Comparison of ENCODE assay signal across 8 cellular contexts in the genomic region with DNA sequence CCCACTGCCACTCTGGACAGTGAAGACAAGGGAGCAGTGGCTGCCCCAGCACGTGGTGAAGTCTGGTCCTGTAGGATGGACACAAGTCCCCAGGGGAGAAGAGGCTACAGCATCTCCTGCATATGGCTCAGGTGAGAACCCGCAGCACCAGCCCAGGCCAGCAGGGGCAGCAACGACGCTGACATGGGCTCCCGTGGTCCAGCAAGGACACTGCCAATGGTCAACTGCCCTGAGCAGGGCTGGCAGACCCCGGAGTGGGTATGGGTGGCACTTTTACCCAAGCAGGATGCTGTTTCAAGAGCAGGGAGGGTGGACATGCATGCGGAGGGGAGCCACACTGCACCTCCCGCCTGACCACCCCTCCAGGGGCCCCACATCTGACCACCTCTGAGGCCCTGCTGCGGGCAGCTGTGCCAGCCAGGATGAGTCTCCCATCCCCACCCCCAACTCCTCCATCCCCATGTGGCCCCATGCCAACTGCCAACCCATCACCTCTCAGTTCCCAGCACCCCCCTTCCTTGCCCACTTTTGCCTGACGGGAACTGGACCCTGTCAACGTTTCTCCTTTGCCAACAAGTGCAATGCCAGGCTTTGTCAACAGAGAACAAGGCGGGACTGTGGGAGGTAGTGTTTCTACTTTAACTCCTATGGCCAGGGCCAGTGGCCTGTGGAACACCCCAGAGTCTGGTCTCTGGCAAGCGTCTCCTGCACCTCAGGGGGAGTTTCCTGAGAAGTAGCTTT. TPM values are rescaled to one million over a fixed set of nuclear protein-coding genes. Genes with fewer than 3 reads are reported as not detected.
DNase-seq lines count a peak whose midpoint lies in the region; ATAC-seq, FAIRE-seq and TF ChIP-seq lines count a peak whose summit lies in the region.

No MANE protein-coding gene starts in this region.

- FAIRE-seq in GM18507 (lab: Jason Lieb, UNC) (no peak), frontal cortex (lab: Jason Lieb, UNC) (no peak)

- peak; percentile 46 for DNase-seq in AG08395 (ENCODE audit: low spot score)
- DNase-seq in GM18507 (ENCODE audit: extremely low spot score, insufficient read length, low read depth): peak; percentile 26
- DNase-seq in foreskin fibroblast: peak in 1 of 2 donors; percentile 59
- peak; percentile 69 for DNase-seq in sciatic nerve (ENCODE audit: low spot score)
- DNase-seq in frontal cortex (ENCODE audit: low spot score in 2 of 2): no peak

- intact Hi-C loops in sciatic nerve (cut with DNase I): no loop called here

- no peak overlapping the region for H3K4me3 ChIP-seq in WI38 (ENCODE audit: low read depth, low read length)
- H3K4me3 ChIP-seq in foreskin fibroblast (ENCODE audit: low read depth in 1 of 2, low read length in 2 of 2): no peak overlapping the region

- peak; percentile 61 for TF ChIP-seq CTCF in WI38 (IDR thresholded peaks at IDR 0.05; ENCODE audit: low read depth, low read length)
- TF ChIP-seq CTCF in foreskin fibroblast (IDR thresholded peaks at IDR 0.05; ENCODE audit: low read depth, low read length): peak; percentile 62

- no peak for ATAC-seq in sciatic nerve
- ATAC-seq in HG02763 (IDR thresholded peaks at IDR 0.05; ENCODE audit: unreplicated experiment): no peak
- no peak for ATAC-seq in GM21390 (IDR thresholded peaks at IDR 0.05; ENCODE audit: unreplicated experiment)

RNA-seq across cellular contexts. Expression of gene MORN1, which starts 8.6 kb away (rescaled TPM):
- total RNA-seq in sciatic nerve (16.4 TPM), frontal cortex (11.0 TPM)

RNA-seq across cellular contexts. Expression of gene RER1, which starts 8.8 kb away (rescaled TPM):
- total RNA-seq in sciatic nerve: 87.3 TPM
- total RNA-seq in frontal cortex: 29.8 TPM

RNA-seq across cellular contexts. Expression of gene PEX10, which starts 29.6 kb away (rescaled TPM):
- 18.1 TPM for total RNA-seq in sciatic nerve
- 20.0 TPM for total RNA-seq in frontal cortex

Comparison
In these comparisons a context has a peak if more than half of its experiments do, and no peak if none do; other contexts are left out.
1. DNase-seq: peak in AG08395 (single experiment), GM18507 (single experiment) and sciatic nerve (single experiment); none in frontal cortex (0 of 2).